In the genomic region with DNA sequence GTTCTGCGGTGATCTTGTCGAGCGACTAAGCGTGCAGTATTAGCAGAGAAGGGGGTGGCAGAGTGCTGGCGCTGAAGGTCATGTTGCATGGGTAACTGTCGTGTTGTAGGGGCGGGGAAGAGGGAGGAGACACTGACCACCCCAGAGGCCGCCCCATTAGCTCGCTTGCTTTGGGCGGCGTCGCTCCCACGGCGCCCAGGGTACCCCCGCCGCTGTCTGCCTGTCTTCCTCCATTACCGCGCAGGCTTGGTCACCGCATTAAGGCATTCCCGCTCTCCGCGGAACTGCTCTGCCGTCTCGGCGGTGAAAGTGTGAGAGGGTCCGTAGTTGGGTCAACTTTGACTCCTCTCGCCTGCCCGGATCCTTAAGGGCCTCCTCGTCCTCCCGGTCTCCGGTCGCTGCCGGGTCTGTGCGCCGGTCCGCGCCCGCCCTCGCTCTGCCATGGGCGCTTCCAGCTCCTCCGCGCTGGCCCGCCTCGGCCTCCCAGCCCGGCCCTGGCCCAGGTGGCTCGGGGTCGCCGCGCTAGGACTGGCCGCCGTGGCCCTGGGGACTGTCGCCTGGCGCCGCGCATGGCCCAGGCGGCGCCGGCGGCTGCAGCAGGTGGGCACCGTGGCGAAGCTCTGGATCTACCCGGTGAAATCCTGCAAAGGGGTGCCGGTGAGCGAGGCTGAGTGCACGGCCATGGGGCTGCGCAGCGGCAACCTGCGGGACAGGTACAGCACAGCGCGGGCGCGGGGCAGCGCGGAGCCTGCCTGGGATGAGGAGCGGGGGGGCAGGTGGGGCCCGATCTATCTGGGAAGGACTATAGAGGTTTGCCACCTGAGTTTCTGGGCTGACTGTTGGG, we compare ENCODE assay signal across 8 cellular contexts. TPM values are rescaled to one million over a fixed set of nuclear protein-coding genes. Genes with fewer than 3 reads are reported as not detected.
DNase-seq lines count a peak whose midpoint lies in the region; ATAC-seq and TF ChIP-seq lines count a peak whose summit lies in the region.

A gene (plus strand): TSS at position 232 of the 844 bp plus-strand sequence. CDS start 210 bp downstream, at position 442.

- H3K27ac ChIP-seq in Panc1 (ENCODE audit: low read length): peak within 1 kb of the TSS; percentile 84

- H3K27me3 ChIP-seq in Panc1 (ENCODE audit: control insufficient read depth, insufficient read depth, low read length): no peaks in the 10 kb centered on the region

- DNase-seq in DMS79 (lab: John Stamatoyannopoulos, UW): peak; percentile 67
- DNase-seq in Panc1 (ENCODE audit: low read depth, low spot score): no peak
- peak; percentile 77 for DNase-seq in dermis blood vessel endothelial cell
- peak; percentile 82 to 85 for DNase-seq in left colon
- DNase-seq in stimulated activated CD8-positive, alpha-beta memory T cell treated with anti-CD3 and anti-CD28 coated beads, Interleukin-4, amount 100 ng/mL, for 48 hours: peak; percentile 27
- no peak for DNase-seq in stimulated activated naive CD4-positive, alpha-beta T cell treated with Interleukin-2 at 50 U/mL for 16 hours (lab: John Stamatoyannopoulos, UW)

- in situ Hi-C loops in Panc1 (cut with HindIII; ENCODE audit: low pct_unique_long_range_greater_than_20kb, low sequenced_read_pairs): no loop called here

- H3K4me1 ChIP-seq in Panc1 (ENCODE audit: control insufficient read depth, insufficient read depth, low read length): peaks cover 7% of the 10 kb centered on the region

- CTCF ChIA-PET in Panc1 (lab: Charles Lee): interaction anchor here (1.2 kb wide), 1 partner anchor 15 kb away, joined by 4 read pairs; no protein-coding TSS in a partner anchor

- no peak for TF ChIP-seq CTCF in Panc1 (IDR thresholded peaks at IDR 0.05)

- peak within 1 kb of the TSS; percentile 66 to 69 for H3K4me3 ChIP-seq in Panc1 (ENCODE audit: low read depth in 2 of 2, low read length in 2 of 2)

- ATAC-seq in GM19452 (IDR thresholded peaks at IDR 0.05; ENCODE audit: unreplicated experiment) (peak; percentile 74), HG03558 (IDR thresholded peaks at IDR 0.05; ENCODE audit: extremely low read depth, unreplicated experiment) (peak; percentile 89), Panc1 (peak; percentile 98), left colon (peak; percentile 87)

- intact Hi-C loops in Panc1 (cut with micrococcal nuclease; ENCODE audit: unreplicated experiment): no loop called here
- intact Hi-C loops in left colon (cut with DNase I, micrococcal nuclease): no loop called here

- BruUV-seq in Panc1 (replicated peaks; lab: Mats Ljungman, UMichigan): no TSS peak

- H3K36me3 ChIP-seq in Panc1 (ENCODE audit: control insufficient read depth, insufficient read depth, low read length): no peaks in the 10 kb centered on the region; the same call in 1 of the 2 replicates

- H3K9me3 ChIP-seq in Panc1 (ENCODE audit: control insufficient read depth, insufficient read depth, low read depth, low read length): no peaks in the 10 kb centered on the region

- POLR2A ChIA-PET in Panc1 (lab: Charles Lee): no interaction called here

RNA-seq across cellular contexts. Expression of the gene that starts here (rescaled TPM):
- 10.1 TPM for total RNA-seq in Panc1 (2021; ENCODE audit: unreplicated experiment)
- 7.6 TPM for polyA plus RNA-seq in Panc1 (2012; ENCODE audit: insufficient read length)
- total RNA-seq in dermis blood vessel endothelial cell: 11.0 and 23.5 TPM in 2 replicates
- 10 to 100 TPM; 36.2 to 40.0 TPM for total RNA-seq in left colon

Comparison
In these comparisons a context has a peak if more than half of its experiments do, and no peak if none do; other contexts are left out.
1. DNase-seq: peak in DMS79 (single experiment), dermis blood vessel endothelial cell (single experiment), left colon (2 of 2) and stimulated activated CD8-positive, alpha-beta memory T cell treated with anti-CD3 and anti-CD28 coated beads, Interleukin-4, amount 100 ng/mL, for 48 hours (single experiment); none in Panc1 (single experiment) and stimulated activated naive CD4-positive, alpha-beta T cell treated with Interleukin-2 at 50 U/mL for 16 hours (single experiment).
2. Peak in every context shown above with its lines, with median percentiles within 50 percentile points of each other: ATAC-seq.